ENCODE assay signal across 19 cellular contexts in genomic region chr19:309206-309565, GRCh38. TPM values are rescaled to one million over a fixed set of nuclear protein-coding genes. Genes with fewer than 3 reads are reported as not detected.
DNase-seq lines count a peak whose midpoint lies in the region; ATAC-seq and TF ChIP-seq lines count a peak whose summit lies in the region.
"Had no signal": no experiment of that assay in that cellular context is flagged by ENCODE, and none has a peak within 500 bp of the region (broad histone marks: within the 10 kb centered on the region; RNA-seq: fewer than 3 reads in every experiment).

No MANE protein-coding gene starts in this region.

- H3K36me3 ChIP-seq in right atrium auricular region: peaks cover 61% of the 10 kb centered on the region
- peaks cover 54 to 83% (median 81%) of the 10 kb centered on the region in 4 donors for H3K36me3 ChIP-seq in esophagus muscularis mucosa
- peaks cover 67% of the 10 kb centered on the region for H3K36me3 ChIP-seq in upper lobe of right lung

- no peak for ATAC-seq in Right ventricle myocardium inferior
- ATAC-seq in upper lobe of right lung: no peak
- no peak for ATAC-seq in HG02885 (IDR thresholded peaks at IDR 0.05; ENCODE audit: poor library complexity, unreplicated experiment)
- ATAC-seq in HG02938 (IDR thresholded peaks at IDR 0.05; ENCODE audit: unreplicated experiment): no peak
- ATAC-seq: PC-3 had no signal

- H3K27me3 ChIP-seq in right atrium auricular region: no peaks in the 10 kb centered on the region
- no peaks in the 10 kb centered on the region for H3K27me3 ChIP-seq in esophagus muscularis mucosa
- no peaks in the 10 kb centered on the region for H3K27me3 ChIP-seq in upper lobe of right lung
- H3K27me3 ChIP-seq: SJSA1 had no signal

- no peak for DNase-seq in right atrium auricular region (ENCODE audit: low spot score)
- DNase-seq in Right ventricle myocardium inferior (ENCODE audit: missing footprints): no peak
- DNase-seq in esophagus muscularis mucosa (ENCODE audit: extremely low spot score): no peak
- DNase-seq in posterior vena cava (ENCODE audit: low spot score): peak; percentile 68
- DNase-seq in upper lobe of right lung: peak; percentile 52
- DNase-seq in activated CD4-positive, CD25-positive, alpha-beta regulatory T cell treated with anti-CD3 and anti-CD28 coated beads, Interleukin-2, amount 50 U/mL, for 72 hours: no peak
- DNase-seq: ACHN, AML-193, Kasumi-1, NCI-H1105 treated with DMSO at 0.1 percent for 48 hours, NCI-H1694 treated with DMSO at 0.1 percent for 48 hours, NCI-H345, NCI-H526 treated with DMSO at 0.1 percent for 48 hours, PC-3 had no signal

- peak overlapping the region; percentile 11 to 34 for H3K4me3 ChIP-seq in right atrium auricular region
- peak overlapping the region; percentile 38 to 54 (median 44) for H3K4me3 ChIP-seq in esophagus muscularis mucosa
- H3K4me3 ChIP-seq in upper lobe of right lung: peak overlapping the region; percentile 32
- H3K4me3 ChIP-seq: SJSA1 had no signal

- H3K9me3 ChIP-seq in right atrium auricular region: no peaks in the 10 kb centered on the region
- H3K9me3 ChIP-seq in esophagus muscularis mucosa: no peaks in the 10 kb centered on the region
- no peaks in the 10 kb centered on the region for H3K9me3 ChIP-seq in upper lobe of right lung
- H3K9me3 ChIP-seq: SJSA1 had no signal

- 92% methylated on average over 10 of the region's 14 CpGs for WGBS in esophagus muscularis mucosa

- TF ChIP-seq EP300 in esophagus muscularis mucosa (IDR thresholded peaks at IDR 0.05): no peak

- no peak for TF ChIP-seq POLR2A in esophagus muscularis mucosa (IDR thresholded peaks at IDR 0.05; ENCODE audit: low read depth)

- H3K4me1 ChIP-seq in right atrium auricular region (no peaks in the 10 kb centered on the region), esophagus muscularis mucosa (peaks cover 10 to 15% (median 12%) of the 10 kb centered on the region in 4 donors), upper lobe of right lung (no peaks in the 10 kb centered on the region)
- H3K4me1 ChIP-seq: SJSA1 had no signal

- H3K27ac ChIP-seq in right atrium auricular region (peak overlapping the region in 1 of 2 donors; percentile 13), esophagus muscularis mucosa (replicated peaks in 1 of 4) (peak overlapping the region in 3 of 4 donors; percentile 19 to 27 (median 23)), upper lobe of right lung (peak overlapping the region; percentile 39)
- H3K27ac ChIP-seq: HL-60, RWPE1, SJSA1 had no signal

- intact Hi-C loops in Right ventricle myocardium inferior (cut with DNase I): loop anchor here (2.0 kb wide), 1 partner anchor 34 kb away; no protein-coding TSS in a partner anchor
- intact Hi-C loops in esophagus muscularis mucosa (cut with DNase I): no loop called here
- intact Hi-C loops in posterior vena cava (cut with DNase I): no loop called here
- intact Hi-C loops in upper lobe of right lung (cut with DNase I): no loop called here

- TF ChIP-seq CTCF in right atrium auricular region (IDR thresholded peaks at IDR 0.05) (no peak), esophagus muscularis mucosa (IDR thresholded peaks at IDR 0.05) (no peak), upper lobe of right lung (IDR thresholded peaks at IDR 0.05) (no peak)

RNA-seq across cellular contexts. Expression of gene PLPP2, which starts 18.0 kb away (rescaled TPM):
- total RNA-seq in right atrium auricular region: 1 to 10 TPM in 1 of 2 donors, under 1 TPM in 1; 0.82 to 3.3 TPM
- 0.76 TPM for total RNA-seq in Right ventricle myocardium inferior
- 1 to 10 TPM; 2.1 to 9.1 (median 5.0) TPM for total RNA-seq in esophagus muscularis mucosa
- 1 to 10 TPM in 1 of 2 donors, under 1 TPM in 1; 0.83 to 4.5 TPM for total RNA-seq in posterior vena cava
- total RNA-seq in upper lobe of right lung: 5.7 TPM
- total RNA-seq: PC-3 had no signal

RNA-seq across cellular contexts. Expression of gene MIER2, which starts 35.4 kb away (rescaled TPM):
- total RNA-seq in right atrium auricular region: 10 to 100 TPM; 15.2 to 22.4 TPM
- total RNA-seq in Right ventricle myocardium inferior: 16.3 TPM
- total RNA-seq in esophagus muscularis mucosa: 10 to 100 TPM; 11.6 to 26.4 (median 18.9) TPM
- total RNA-seq in posterior vena cava: 10 to 100 TPM; 18.8 to 25.3 TPM
- total RNA-seq in upper lobe of right lung: 43.1 TPM
- total RNA-seq: PC-3 had no signal

Comparison
In these comparisons a context has a peak if more than half of its experiments do, and no peak if none do; other contexts are left out.
1. DNase-seq: peak in posterior vena cava (single experiment) and upper lobe of right lung (single experiment); none in right atrium auricular region (single experiment), Right ventricle myocardium inferior (single experiment), esophagus muscularis mucosa (single experiment) and activated CD4-positive, CD25-positive, alpha-beta regulatory T cell treated with anti-CD3 and anti-CD28 coated beads, Interleukin-2, amount 50 U/mL, for 72 hours (single experiment).
2. Peak in every context shown above with its lines, with median percentiles within 50 percentile points of each other: H3K4me3 ChIP-seq.